14 cellular contexts compared by ENCODE assay signal in genomic region chr11:10320164-10320563, GRCh38. TPM values are rescaled to one million over a fixed set of nuclear protein-coding genes. Genes with fewer than 3 reads are reported as not detected.
DNase-seq lines count a peak whose midpoint lies in the region; TF ChIP-seq lines count a peak whose summit lies in the region.
"Had no signal": no experiment of that assay in that cellular context is flagged by ENCODE, and none has a peak within 500 bp of the region (broad histone marks: within the 10 kb centered on the region; RNA-seq: fewer than 3 reads in every experiment).

No MANE protein-coding gene starts in this region.

- peak overlapping the region; percentile 83 for H2AFZ ChIP-seq in OCI-LY7 (ENCODE audit: low read length)
- H2AFZ ChIP-seq: GM23338 had no signal

- CTCF ChIA-PET in OCI-LY7 (lab: Charles Lee; ENCODE audit: unreplicated experiment): no interaction called here

- intact Hi-C loops in OCI-LY7 (cut with micrococcal nuclease; ENCODE audit: unreplicated experiment): loop anchor here (5.0 kb wide), 1 partner anchor 243 kb away; no protein-coding TSS in a partner anchor

- peak overlapping the region; percentile 61; the same call in 1 of the 2 replicates for H3K4me2 ChIP-seq in OCI-LY7 (ENCODE audit: low read length)
- H3K4me2 ChIP-seq: GM23338 had no signal

- H3K9ac ChIP-seq in muscle layer of colon (ENCODE audit: low read length): no peak overlapping the region
- H3K9ac ChIP-seq in subcutaneous abdominal adipose tissue (ENCODE audit: low read length in 5 of 5): peak overlapping the region in 1 of 5 donors; percentile 27

- H3K27me3 ChIP-seq in muscle layer of colon (ENCODE audit: control insufficient read depth in 1 of 2, insufficient read depth in 2 of 2, low read length in 2 of 2): no peaks in the 10 kb centered on the region
- H3K27me3 ChIP-seq in subcutaneous abdominal adipose tissue (ENCODE audit: control insufficient read depth in 5 of 5, insufficient read depth in 4 of 5, low read length in 5 of 5): no peaks in the 10 kb centered on the region

- H3K79me2 ChIP-seq in OCI-LY7 (ENCODE audit: insufficient read depth, low read depth, low read length): no peaks in the 10 kb centered on the region; the same call in 1 of the 2 replicates

- H3K4me1 ChIP-seq in OCI-LY7 (ENCODE audit: insufficient read depth, low read length, poor library complexity, severe bottlenecking) (peaks cover 67% of the 10 kb centered on the region), muscle layer of colon (ENCODE audit: insufficient read depth, low read length) (peaks cover 66% of the 10 kb centered on the region), subcutaneous abdominal adipose tissue (ENCODE audit: control insufficient read depth in 5 of 5, insufficient read depth in 5 of 5, low read length in 5 of 5) (peaks cover 7 to 60% (median 50%) of the 10 kb centered on the region in 5 donors)

- H3K27ac ChIP-seq in OCI-LY7 (ENCODE audit: low read depth, low read length, poor library complexity, severe bottlenecking) (peak overlapping the region; percentile 94), muscle layer of colon (ENCODE audit: low read depth, low read length) (peak overlapping the region; percentile 54), subcutaneous abdominal adipose tissue (ENCODE audit: low read depth, low read length) (peak overlapping the region; percentile 94), coronary artery (no peak overlapping the region)

- BruUV-seq in OCI-LY7 (replicated peaks; lab: Mats Ljungman, UMichigan): no TSS peak

- DNase-seq in Jurkat, Clone E6-1 (ENCODE audit: low read depth, low spot score): peak; percentile 72
- DNase-seq in OCI-LY7 (ENCODE audit: low spot score) (no peak), coronary artery (ENCODE audit: low spot score) (no peak), NCI-H2196 treated with DMSO at 0.1 percent for 48 hours (lab: John Stamatoyannopoulos, UW; ENCODE audit: unreplicated experiment) (no peak), CD1c-positive myeloid dendritic cell (ENCODE audit: extremely low spot score) (no peak)
- DNase-seq: C1 segment of cervical spinal cord; CD4-positive, alpha-beta memory T cell; DMS153; DMS79 treated with DMSO at 0.1 percent for 48 hours; EL; H7 had no signal

- TF ChIP-seq CTCF in OCI-LY7 (conservative IDR thresholded peaks at IDR 0.05; ENCODE audit: low read length): no peak
- TF ChIP-seq CTCF in coronary artery (IDR thresholded peaks at IDR 0.05): no peak

- POLR2A ChIA-PET in OCI-LY7 (lab: Charles Lee): interaction anchor here (0.5 to 1.7 kb wide), 2 partner anchors 10 to 920 kb away, joined by 4 to 6 read pairs; no protein-coding TSS in a partner anchor

- H3K9me2 ChIP-seq in OCI-LY7 (ENCODE audit: insufficient read depth, low read length): no peaks in the 10 kb centered on the region

- no peaks in the 10 kb centered on the region for H3K36me3 ChIP-seq in OCI-LY7 (ENCODE audit: insufficient read depth, low read length)
- H3K36me3 ChIP-seq in muscle layer of colon (ENCODE audit: insufficient read depth, low read length): no peaks in the 10 kb centered on the region
- no peaks in the 10 kb centered on the region for H3K36me3 ChIP-seq in subcutaneous abdominal adipose tissue (ENCODE audit: control insufficient read depth in 5 of 5, insufficient read depth in 5 of 5, low read length in 5 of 5)

- H3K4me3 ChIP-seq in Jurkat, Clone E6-1 (ENCODE audit: low read length): no peak overlapping the region
- H3K4me3 ChIP-seq in OCI-LY7 (ENCODE audit: low read depth, low read length, poor library complexity, severe bottlenecking) (no peak overlapping the region), muscle layer of colon (ENCODE audit: low read depth in 1 of 2, low read length in 2 of 2) (no peak overlapping the region), subcutaneous abdominal adipose tissue (ENCODE audit: low read depth in 1 of 5, low read length in 5 of 5) (no peak overlapping the region), coronary artery (no peak overlapping the region)
- H3K4me3 ChIP-seq: GM23338 had no signal

- H3K9me3 ChIP-seq in OCI-LY7 (ENCODE audit: low read length): no peaks in the 10 kb centered on the region
- H3K9me3 ChIP-seq in muscle layer of colon (ENCODE audit: low read length): no peaks in the 10 kb centered on the region
- H3K9me3 ChIP-seq in subcutaneous abdominal adipose tissue (ENCODE audit: control insufficient read depth in 5 of 5, low read length in 5 of 5): no peaks in the 10 kb centered on the region

- H4K20me1 ChIP-seq in OCI-LY7 (ENCODE audit: insufficient read depth, low read length): no peaks in the 10 kb centered on the region

RNA-seq across cellular contexts. Expression of gene ADM, which starts 15.3 kb away (rescaled TPM):
- not detected for polyA plus RNA-seq in Jurkat, Clone E6-1 (2012; ENCODE audit: insufficient read depth, insufficient read length)
- 4.9 and 5.9 TPM in 2 replicates for total RNA-seq in OCI-LY7 (2014; rRNA removed; shearing (Covaris generic))
- 0.20 and 0.46 TPM in 2 replicates for total RNA-seq in OCI-LY7 (2022)

RNA-seq across cellular contexts. Expression of gene SBF2, which starts 26.1 kb away (rescaled TPM):
- polyA plus RNA-seq in Jurkat, Clone E6-1 (2012; ENCODE audit: insufficient read depth, insufficient read length): 15.8 TPM
- total RNA-seq in OCI-LY7 (2014; rRNA removed; shearing (Covaris generic)): 12.4 and 14.3 TPM in 2 replicates
- 12.9 and 15.2 TPM in 2 replicates for total RNA-seq in OCI-LY7 (2022)

Comparison
In these comparisons a context has a peak if more than half of its experiments do, and no peak if none do; other contexts are left out.
1. H3K27ac ChIP-seq: peak in OCI-LY7 (single experiment), muscle layer of colon (single experiment) and subcutaneous abdominal adipose tissue (single experiment); none in coronary artery (0 of 2).